ENCODE assay signal across 23 cellular contexts in genomic region chr16:47939690-47940089, GRCh38.
DNase-seq lines count a peak whose midpoint lies in the region; ATAC-seq, FAIRE-seq and TF ChIP-seq lines count a peak whose summit lies in the region.
"Had no signal": no experiment of that assay in that cellular context is flagged by ENCODE, and none has a peak within 500 bp of the region (broad histone marks: within the 10 kb centered on the region; RNA-seq: fewer than 3 reads in every experiment).

No MANE protein-coding gene starts in this region.

- H3K27ac ChIP-seq in GM23338 (ENCODE audit: low read depth) (no peak overlapping the region), prostate gland (no peak overlapping the region)
- H3K27ac ChIP-seq: GM23248, HL-60 had no signal

- H3K27ac Mint-ChIP-seq in GM23338 = no peak overlapping the region
- no peak overlapping the region for H3K27ac Mint-ChIP-seq in stimulated activated effector memory CD8-positive, alpha-beta T cell treated with anti-CD3 and anti-CD28 coated beads, Interleukin-12 subunit alpha, Interleukin-12 subunit beta, amount 100 ng/mL, for 72 hours
- H3K27ac Mint-ChIP-seq: IgD-negative memory B cell, T-cell had no signal

- H3K79me2 ChIP-seq in GM23338 (replicated peaks; ENCODE audit: insufficient read depth) = no peaks in the 10 kb centered on the region

- peaks cover 6% of the 10 kb centered on the region for H3K27me3 Mint-ChIP-seq in GM23338 (ENCODE audit: insufficient read depth, low read depth, poor library complexity)

- H3K4me3 Mint-ChIP-seq in GM23338 = no peak overlapping the region
- no peak overlapping the region for H3K4me3 Mint-ChIP-seq in stimulated activated effector memory CD8-positive, alpha-beta T cell treated with anti-CD3 and anti-CD28 coated beads, Interleukin-12 subunit alpha, Interleukin-12 subunit beta, amount 100 ng/mL, for 72 hours
- H3K4me3 Mint-ChIP-seq: IgD-negative memory B cell, T-cell had no signal

- no peaks in the 10 kb centered on the region for H3F3A ChIP-seq in GM23338 (replicated peaks; ENCODE audit: low read depth)

- H3K36me3 ChIP-seq in GM23338 (ENCODE audit: insufficient read depth) (no peaks in the 10 kb centered on the region), bronchial epithelial cell (ENCODE audit: control insufficient read depth, insufficient read depth, low read length) (no peaks in the 10 kb centered on the region), prostate gland (no peaks in the 10 kb centered on the region)

- WGBS in prostate gland = 25% methylated on average over 3 of the region's 4 CpGs

- FAIRE-seq in bronchial epithelial cell (lab: Jason Lieb, UNC) = peak; percentile 64
- FAIRE-seq: GM19239, RCC 7860 had no signal

- TF ChIP-seq POLR2A in prostate gland (IDR thresholded peaks at IDR 0.05) = no peak

- H3K27me3 ChIP-seq in GM23338 (ENCODE audit: insufficient read depth) (no peaks in the 10 kb centered on the region), bronchial epithelial cell (ENCODE audit: control insufficient read depth, insufficient read depth, low read length) (no peaks in the 10 kb centered on the region), prostate gland (replicated peaks; ENCODE audit: insufficient read depth) (no peaks in the 10 kb centered on the region)

- DNase-seq in COLO668 (lab: John Stamatoyannopoulos, UW; ENCODE audit: unreplicated experiment) (peak; percentile 67), GM23338 (ENCODE audit: low spot score) (no peak), NCI-H69 (lab: John Stamatoyannopoulos, UW) (peak; percentile 46), bronchial epithelial cell (ENCODE audit: low read depth) (peak; percentile 10), prostate gland (ENCODE audit: low spot score) (no peak)
- no peak for DNase-seq in stimulated activated CD4-positive, alpha-beta T cell treated with anti-CD3 and anti-CD28 coated beads, Interleukin-15, amount 100 ng/mL, for 24 hours
- DNase-seq in stimulated activated effector memory CD8-positive, alpha-beta T cell treated with anti-CD3 and anti-CD28 coated beads, Interleukin-12 subunit alpha, Interleukin-12 subunit beta, amount 100 ng/mL, for 72 hours (ENCODE audit: low spot score in 2 of 2) = no peak
- DNase-seq: DMS79 treated with DMSO at 0.1 percent for 48 hours; GM23248; HCEC 1CT; Karpas-422; NCI-H1092 treated with DMSO at 0.1 percent for 48 hours; NCI-H1694; NCI-H2081 treated with DMSO at 0.1 percent for 48 hours; NK-92 treated with Interleukin-12 subunit alpha and Interleukin-12 subunit beta, amount 100 ng/mL, for 24 hours; Right ventricle myocardium superior; SK-N-SH; T-cell had no signal

- H3K9me3 ChIP-seq in prostate gland = no peaks in the 10 kb centered on the region
- H3K9me3 ChIP-seq: SK-N-SH had no signal

- H3K9me3 Mint-ChIP-seq in GM23338 = no peaks in the 10 kb centered on the region; the same call in 2 of the 3 replicates
- peaks cover 3% of the 10 kb centered on the region for H3K9me3 Mint-ChIP-seq in stimulated activated effector memory CD8-positive, alpha-beta T cell treated with anti-CD3 and anti-CD28 coated beads, Interleukin-12 subunit alpha, Interleukin-12 subunit beta, amount 100 ng/mL, for 72 hours

- no peaks in the 10 kb centered on the region for H3K9me2 ChIP-seq in GM23338 (ENCODE audit: insufficient read depth)
- H3K9me2 ChIP-seq: SK-N-SH had no signal

- H3K4me1 Mint-ChIP-seq in GM23338 = no peaks in the 10 kb centered on the region; the same call in 2 of the 3 replicates
- H3K4me1 Mint-ChIP-seq in stimulated activated effector memory CD8-positive, alpha-beta T cell treated with anti-CD3 and anti-CD28 coated beads, Interleukin-12 subunit alpha, Interleukin-12 subunit beta, amount 100 ng/mL, for 72 hours = no peaks in the 10 kb centered on the region
- H3K4me1 Mint-ChIP-seq: T-cell had no signal

- H2AFZ ChIP-seq in GM23338 = 0 out of 2 replicates have a peak overlapping the region, but pooled peaks have one; percentile 23
- H2AFZ ChIP-seq: GM23248 had no signal

- ATAC-seq in GM23338 (no peak), GM21360 (IDR thresholded peaks at IDR 0.05; ENCODE audit: unreplicated experiment) (no peak)
- ATAC-seq in stimulated activated effector memory CD8-positive, alpha-beta T cell treated with anti-CD3 and anti-CD28 coated beads, Interleukin-12 subunit alpha, Interleukin-12 subunit beta, amount 100 ng/mL, for 72 hours = no peak
- ATAC-seq: T-cell had no signal

- intact Hi-C loops in prostate gland (cut with DNase I) = no loop called here

- no peak for TF ChIP-seq CTCF in GM23338 (conservative IDR thresholded peaks at IDR 0.05; ENCODE audit: low read depth in 2 of 2)
- no peak for TF ChIP-seq CTCF in bronchial epithelial cell (IDR thresholded peaks at IDR 0.05; ENCODE audit: insufficient read depth, low read length, severe bottlenecking)
- no peak for TF ChIP-seq CTCF in prostate gland (IDR thresholded peaks at IDR 0.05)

- no peaks in the 10 kb centered on the region for H4K20me1 ChIP-seq in GM23338 (replicated peaks; ENCODE audit: insufficient read depth)

- H3K4me1 ChIP-seq in GM23338 (ENCODE audit: insufficient read depth) (no peaks in the 10 kb centered on the region), prostate gland (replicated peaks) (no peaks in the 10 kb centered on the region)

- no peaks in the 10 kb centered on the region for H3K36me3 Mint-ChIP-seq in GM23338 (ENCODE audit: low read depth)
- H3K36me3 Mint-ChIP-seq in stimulated activated effector memory CD8-positive, alpha-beta T cell treated with anti-CD3 and anti-CD28 coated beads, Interleukin-12 subunit alpha, Interleukin-12 subunit beta, amount 100 ng/mL, for 72 hours = no peaks in the 10 kb centered on the region
- H3K36me3 Mint-ChIP-seq: T-cell had no signal

- H3K4me2 ChIP-seq in GM23338 = no peak overlapping the region
- H3K4me2 ChIP-seq: SK-N-SH had no signal

- H3K4me3 ChIP-seq in GM23338 (no peak overlapping the region), bronchial epithelial cell (ENCODE audit: low read depth, low read length) (no peak overlapping the region), prostate gland (no peak overlapping the region)
- H3K4me3 ChIP-seq: GM23248 had no signal

TF ChIP-seq in GM23338, 12 proteins besides CTCF, POLR2A, EP300 and RAD21 (continues in another document):
- no peak for TF ChIP-seq ZNF462 (CRISPR knock-in tag; IDR thresholded peaks at IDR 0.05)
- TF ChIP-seq STAT1 (IDR thresholded peaks at IDR 0.05; ENCODE audit: unreplicated experiment) = no peak
- TF ChIP-seq ZNF331 (CRISPR knock-in tag; IDR thresholded peaks at IDR 0.05; ENCODE audit: low read depth) = no peak
- TF ChIP-seq EZH2phosphoT487 (IDR thresholded peaks at IDR 0.05; ENCODE audit: unreplicated experiment) = no peak
- TF ChIP-seq JUNB (IDR thresholded peaks at IDR 0.05; ENCODE audit: unreplicated experiment) = no peak
- no peak for TF ChIP-seq ZNF114 (CRISPR knock-in tag; IDR thresholded peaks at IDR 0.05)

Comparison
In these comparisons a context has a peak if more than half of its experiments do, and no peak if none do; other contexts are left out.
1. DNase-seq: peak in COLO668 (single experiment), NCI-H69 (single experiment) and bronchial epithelial cell (single experiment); none in GM23338 (single experiment), stimulated activated CD4-positive, alpha-beta T cell treated with anti-CD3 and anti-CD28 coated beads, Interleukin-15, amount 100 ng/mL, for 24 hours (single experiment), prostate gland (single experiment) and stimulated activated effector memory CD8-positive, alpha-beta T cell treated with anti-CD3 and anti-CD28 coated beads, Interleukin-12 subunit alpha, Interleukin-12 subunit beta, amount 100 ng/mL, for 72 hours (0 of 2).